Comparison of ENCODE assay signal across 2 cellular contexts in the genomic region with DNA sequence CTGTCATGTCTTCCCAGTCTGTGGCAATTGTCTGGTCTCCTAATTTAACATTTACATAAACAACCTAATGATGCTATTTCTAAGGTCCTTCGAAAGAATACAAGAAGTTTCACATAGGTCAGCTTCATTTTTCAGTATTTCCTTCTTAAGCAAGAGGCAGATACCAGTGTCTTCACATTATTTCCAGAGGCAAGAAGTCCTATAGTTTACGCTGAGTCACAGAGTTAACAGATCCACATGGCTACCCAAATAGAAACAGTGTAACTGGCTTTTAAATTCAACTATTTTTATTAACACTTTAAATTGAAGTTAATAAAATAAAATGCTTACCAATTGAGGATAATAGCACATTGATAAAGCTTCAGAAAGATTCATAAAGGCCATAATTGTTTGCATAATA.
TF ChIP-seq lines count a peak whose summit lies in the region.

No MANE protein-coding gene starts in this region.

TF ChIP-seq in GM23338, 12 proteins besides CTCF, POLR2A, EP300 and RAD21 (continues in another document):
- TF ChIP-seq, protein P1, sequence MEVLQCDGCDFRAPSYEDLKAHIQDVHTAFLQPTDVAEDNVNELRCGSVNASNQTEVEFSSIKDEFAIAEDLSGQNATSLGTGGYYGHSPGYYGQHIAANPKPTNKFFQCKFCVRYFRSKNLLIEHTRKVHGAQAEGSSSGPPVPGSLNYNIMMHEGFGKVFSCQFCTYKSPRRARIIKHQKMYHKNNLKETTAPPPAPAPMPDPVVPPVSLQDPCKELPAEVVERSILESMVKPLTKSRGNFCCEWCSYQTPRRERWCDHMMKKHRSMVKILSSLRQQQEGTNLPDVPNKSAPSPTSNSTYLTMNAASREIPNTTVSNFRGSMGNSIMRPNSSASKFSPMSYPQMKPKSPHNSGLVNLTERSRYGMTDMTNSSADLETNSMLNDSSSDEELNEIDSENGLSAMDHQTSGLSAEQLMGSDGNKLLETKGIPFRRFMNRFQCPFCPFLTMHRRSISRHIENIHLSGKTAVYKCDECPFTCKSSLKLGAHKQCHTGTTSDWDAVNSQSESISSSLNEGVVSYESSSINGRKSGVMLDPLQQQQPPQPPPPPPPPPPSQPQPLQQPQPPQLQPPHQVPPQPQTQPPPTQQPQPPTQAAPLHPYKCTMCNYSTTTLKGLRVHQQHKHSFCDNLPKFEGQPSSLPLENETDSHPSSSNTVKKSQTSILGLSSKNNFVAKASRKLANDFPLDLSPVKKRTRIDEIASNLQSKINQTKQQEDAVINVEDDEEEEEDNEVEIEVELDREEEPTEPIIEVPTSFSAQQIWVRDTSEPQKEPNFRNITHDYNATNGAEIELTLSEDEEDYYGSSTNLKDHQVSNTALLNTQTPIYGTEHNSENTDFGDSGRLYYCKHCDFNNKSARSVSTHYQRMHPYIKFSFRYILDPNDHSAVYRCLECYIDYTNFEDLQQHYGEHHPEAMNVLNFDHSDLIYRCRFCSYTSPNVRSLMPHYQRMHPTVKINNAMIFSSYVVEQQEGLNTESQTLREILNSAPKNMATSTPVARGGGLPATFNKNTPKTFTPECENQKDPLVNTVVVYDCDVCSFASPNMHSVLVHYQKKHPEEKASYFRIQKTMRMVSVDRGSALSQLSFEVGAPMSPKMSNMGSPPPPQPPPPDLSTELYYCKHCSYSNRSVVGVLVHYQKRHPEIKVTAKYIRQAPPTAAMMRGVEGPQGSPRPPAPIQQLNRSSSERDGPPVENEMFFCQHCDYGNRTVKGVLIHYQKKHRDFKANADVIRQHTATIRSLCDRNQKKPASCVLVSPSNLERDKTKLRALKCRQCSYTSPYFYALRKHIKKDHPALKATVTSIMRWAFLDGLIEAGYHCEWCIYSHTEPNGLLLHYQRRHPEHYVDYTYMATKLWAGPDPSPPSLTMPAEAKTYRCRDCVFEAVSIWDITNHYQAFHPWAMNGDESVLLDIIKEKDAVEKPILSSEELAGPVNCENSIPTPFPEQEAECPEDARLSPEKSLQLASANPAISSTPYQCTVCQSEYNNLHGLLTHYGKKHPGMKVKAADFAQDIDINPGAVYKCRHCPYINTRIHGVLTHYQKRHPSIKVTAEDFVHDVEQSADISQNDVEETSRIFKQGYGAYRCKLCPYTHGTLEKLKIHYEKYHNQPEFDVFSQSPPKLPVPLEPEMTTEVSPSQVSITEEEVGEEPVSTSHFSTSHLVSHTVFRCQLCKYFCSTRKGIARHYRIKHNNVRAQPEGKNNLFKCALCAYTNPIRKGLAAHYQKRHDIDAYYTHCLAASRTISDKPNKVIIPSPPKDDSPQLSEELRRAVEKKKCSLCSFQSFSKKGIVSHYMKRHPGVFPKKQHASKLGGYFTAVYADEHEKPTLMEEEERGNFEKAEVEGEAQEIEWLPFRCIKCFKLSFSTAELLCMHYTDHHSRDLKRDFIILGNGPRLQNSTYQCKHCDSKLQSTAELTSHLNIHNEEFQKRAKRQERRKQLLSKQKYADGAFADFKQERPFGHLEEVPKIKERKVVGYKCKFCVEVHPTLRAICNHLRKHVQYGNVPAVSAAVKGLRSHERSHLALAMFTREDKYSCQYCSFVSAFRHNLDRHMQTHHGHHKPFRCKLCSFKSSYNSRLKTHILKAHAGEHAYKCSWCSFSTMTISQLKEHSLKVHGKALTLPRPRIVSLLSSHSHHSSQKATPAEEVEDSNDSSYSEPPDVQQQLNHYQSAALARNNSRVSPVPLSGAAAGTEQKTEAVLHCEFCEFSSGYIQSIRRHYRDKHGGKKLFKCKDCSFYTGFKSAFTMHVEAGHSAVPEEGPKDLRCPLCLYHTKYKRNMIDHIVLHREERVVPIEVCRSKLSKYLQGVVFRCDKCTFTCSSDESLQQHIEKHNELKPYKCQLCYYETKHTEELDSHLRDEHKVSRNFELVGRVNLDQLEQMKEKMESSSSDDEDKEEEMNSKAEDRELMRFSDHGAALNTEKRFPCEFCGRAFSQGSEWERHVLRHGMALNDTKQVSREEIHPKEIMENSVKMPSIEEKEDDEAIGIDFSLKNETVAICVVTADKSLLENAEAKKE (CRISPR knock-in tag; IDR thresholded peaks at IDR 0.05) = no peak
- TF ChIP-seq ZNF114 (CRISPR knock-in tag; IDR thresholded peaks at IDR 0.05) (no peak), ZNF331 (CRISPR knock-in tag; IDR thresholded peaks at IDR 0.05; ENCODE audit: low read depth) (no peak), NANOG (IDR thresholded peaks at IDR 0.05; ENCODE audit: borderline replicate concordance) (no peak), STAT1 (IDR thresholded peaks at IDR 0.05; ENCODE audit: unreplicated experiment) (no peak), CREB1 (CRISPR knock-in tag; IDR thresholded peaks at IDR 0.05; ENCODE audit: low read depth) (no peak), EZH2 (IDR thresholded peaks at IDR 0.05; ENCODE audit: low read depth, unreplicated experiment) (no peak), POLR2AphosphoS5 (IDR thresholded peaks at IDR 0.05; ENCODE audit: low read depth) (no peak)
- TF ChIP-seq, protein P2, sequence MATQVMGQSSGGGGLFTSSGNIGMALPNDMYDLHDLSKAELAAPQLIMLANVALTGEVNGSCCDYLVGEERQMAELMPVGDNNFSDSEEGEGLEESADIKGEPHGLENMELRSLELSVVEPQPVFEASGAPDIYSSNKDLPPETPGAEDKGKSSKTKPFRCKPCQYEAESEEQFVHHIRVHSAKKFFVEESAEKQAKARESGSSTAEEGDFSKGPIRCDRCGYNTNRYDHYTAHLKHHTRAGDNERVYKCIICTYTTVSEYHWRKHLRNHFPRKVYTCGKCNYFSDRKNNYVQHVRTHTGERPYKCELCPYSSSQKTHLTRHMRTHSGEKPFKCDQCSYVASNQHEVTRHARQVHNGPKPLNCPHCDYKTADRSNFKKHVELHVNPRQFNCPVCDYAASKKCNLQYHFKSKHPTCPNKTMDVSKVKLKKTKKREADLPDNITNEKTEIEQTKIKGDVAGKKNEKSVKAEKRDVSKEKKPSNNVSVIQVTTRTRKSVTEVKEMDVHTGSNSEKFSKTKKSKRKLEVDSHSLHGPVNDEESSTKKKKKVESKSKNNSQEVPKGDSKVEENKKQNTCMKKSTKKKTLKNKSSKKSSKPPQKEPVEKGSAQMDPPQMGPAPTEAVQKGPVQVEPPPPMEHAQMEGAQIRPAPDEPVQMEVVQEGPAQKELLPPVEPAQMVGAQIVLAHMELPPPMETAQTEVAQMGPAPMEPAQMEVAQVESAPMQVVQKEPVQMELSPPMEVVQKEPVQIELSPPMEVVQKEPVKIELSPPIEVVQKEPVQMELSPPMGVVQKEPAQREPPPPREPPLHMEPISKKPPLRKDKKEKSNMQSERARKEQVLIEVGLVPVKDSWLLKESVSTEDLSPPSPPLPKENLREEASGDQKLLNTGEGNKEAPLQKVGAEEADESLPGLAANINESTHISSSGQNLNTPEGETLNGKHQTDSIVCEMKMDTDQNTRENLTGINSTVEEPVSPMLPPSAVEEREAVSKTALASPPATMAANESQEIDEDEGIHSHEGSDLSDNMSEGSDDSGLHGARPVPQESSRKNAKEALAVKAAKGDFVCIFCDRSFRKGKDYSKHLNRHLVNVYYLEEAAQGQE (IDR thresholded peaks at IDR 0.05; ENCODE audit: unreplicated experiment) = no peak
- TF ChIP-seq, protein P3, sequence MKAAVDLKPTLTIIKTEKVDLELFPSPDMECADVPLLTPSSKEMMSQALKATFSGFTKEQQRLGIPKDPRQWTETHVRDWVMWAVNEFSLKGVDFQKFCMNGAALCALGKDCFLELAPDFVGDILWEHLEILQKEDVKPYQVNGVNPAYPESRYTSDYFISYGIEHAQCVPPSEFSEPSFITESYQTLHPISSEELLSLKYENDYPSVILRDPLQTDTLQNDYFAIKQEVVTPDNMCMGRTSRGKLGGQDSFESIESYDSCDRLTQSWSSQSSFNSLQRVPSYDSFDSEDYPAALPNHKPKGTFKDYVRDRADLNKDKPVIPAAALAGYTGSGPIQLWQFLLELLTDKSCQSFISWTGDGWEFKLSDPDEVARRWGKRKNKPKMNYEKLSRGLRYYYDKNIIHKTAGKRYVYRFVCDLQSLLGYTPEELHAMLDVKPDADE (IDR thresholded peaks at IDR 0.05) = no peak

TF ChIP-seq in H1, 55 proteins besides CTCF, POLR2A, EP300 and RAD21:
- TF ChIP-seq YY1 (IDR thresholded peaks at IDR 0.05; ENCODE audit: low read depth, low read length) = no peak
- TF ChIP-seq RFX5 (IDR thresholded peaks at IDR 0.05; ENCODE audit: borderline replicate concordance, low read depth, low read length) = no peak
- no peak for TF ChIP-seq RNF2 (IDR thresholded peaks at IDR 0.05; ENCODE audit: borderline replicate concordance, low read depth, low read length, missing control alignments, poor library complexity, severe bottlenecking)
- TF ChIP-seq SIRT6 (IDR thresholded peaks at IDR 0.05; ENCODE audit: low read length) = no peak
- no peak for TF ChIP-seq TEAD4 (IDR thresholded peaks at IDR 0.05; ENCODE audit: low read depth, low read length)
- TF ChIP-seq RBBP5 (IDR thresholded peaks at IDR 0.05; ENCODE audit: borderline replicate concordance, low read depth, low read length) = no peak
- no peak for TF ChIP-seq MAFK (IDR thresholded peaks at IDR 0.05; ENCODE audit: low read depth, low read length)
- TF ChIP-seq SP2 (IDR thresholded peaks at IDR 0.05; ENCODE audit: low read length) = no peak
- TF ChIP-seq KDM4A (IDR thresholded peaks at IDR 0.05; ENCODE audit: low read depth, low read length, severe bottlenecking) = no peak
- TF ChIP-seq, protein P4, sequence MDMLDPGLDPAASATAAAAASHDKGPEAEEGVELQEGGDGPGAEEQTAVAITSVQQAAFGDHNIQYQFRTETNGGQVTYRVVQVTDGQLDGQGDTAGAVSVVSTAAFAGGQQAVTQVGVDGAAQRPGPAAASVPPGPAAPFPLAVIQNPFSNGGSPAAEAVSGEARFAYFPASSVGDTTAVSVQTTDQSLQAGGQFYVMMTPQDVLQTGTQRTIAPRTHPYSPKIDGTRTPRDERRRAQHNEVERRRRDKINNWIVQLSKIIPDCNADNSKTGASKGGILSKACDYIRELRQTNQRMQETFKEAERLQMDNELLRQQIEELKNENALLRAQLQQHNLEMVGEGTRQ (IDR thresholded peaks at IDR 0.05; ENCODE audit: low read length) = no peak
- TF ChIP-seq ASH2L (IDR thresholded peaks at IDR 0.05; ENCODE audit: low read length) = no peak
- no peak for TF ChIP-seq EZH2 (IDR thresholded peaks at IDR 0.05; ENCODE audit: low read depth, low read length, severe bottlenecking)
- no peak for TF ChIP-seq SP4 (IDR thresholded peaks at IDR 0.05; ENCODE audit: low read length)
